In genomic region chr11:133137939-133138338, GRCh38 we compare ENCODE assay signal across 29 cellular contexts.
"Had no signal": no experiment of that assay in that cellular context is flagged by ENCODE, and none has a peak within 500 bp of the region (broad histone marks: within the 10 kb centered on the region; RNA-seq: fewer than 3 reads in every experiment).

No MANE protein-coding gene starts in this region.

- H3K36me3 ChIP-seq: brain microvascular endothelial cell, heart left ventricle, WERI-Rb-1 had no signal

- H3K27ac ChIP-seq: brain microvascular endothelial cell, heart left ventricle, WERI-Rb-1 had no signal

- H3K27me3 ChIP-seq: brain microvascular endothelial cell had no signal

- ATAC-seq: activated CD4-positive, CD25-positive, alpha-beta regulatory T cell treated with anti-CD3 and anti-CD28 coated beads, Interleukin-2, amount 50 U/mL, for 24 hours; activated CD8-positive, alpha-beta T cell treated with anti-CD3 and anti-CD28 coated beads for 36 hours; activated T-cell treated with anti-CD3 and anti-CD28 coated beads, Interleukin-2, amount 50 U/mL, for 4 hours; activated T-helper 17 cell treated with anti-CD3 and anti-CD28 coated beads, Interleukin-2, amount 50 U/mL, for 72 hours; esophagus mucosa; heart left ventricle; T-helper 17 cell had no signal

- FAIRE-seq: astrocyte, bronchial epithelial cell, colon, frontal cortex had no signal

- DNase-seq: activated B cell treated with CpG ODN at 0.5 μM for 24 hours; activated CD4-positive, alpha-beta T cell treated with anti-CD3 and anti-CD28 coated beads for 48 hours; activated CD4-positive, alpha-beta T cell treated with anti-CD3 and anti-CD28 coated beads, Interleukin-2, amount 50 U/mL, for 1 hour; activated CD4-positive, alpha-beta T cell treated with anti-CD3 and anti-CD28 coated beads, Interleukin-2, amount 50 U/mL, for 48 hours; activated CD8-positive, alpha-beta memory T cell treated with anti-CD3 and anti-CD28 coated beads for 24 hours; activated CD8-positive, alpha-beta T cell treated with anti-CD3 and anti-CD28 coated beads for 36 hours; activated effector memory CD4-positive, alpha-beta T cell treated with Interleukin-2 at 50 U/mL for 16 hours; activated gamma-delta T cell treated with Interleukin-2 at 50 U/mL for 16 hours; activated naive CD4-positive, alpha-beta T cell treated with anti-CD3 and anti-CD28 coated beads, Interleukin-2, amount 50 U/mL, for 16 hours; activated naive CD4-positive, alpha-beta T cell treated with Interleukin-2 at 50 U/mL for 16 hours; activated T-cell treated with anti-CD3 and anti-CD28 coated beads, Interleukin-2, amount 50 U/mL, for 4 hours; amniotic stem cell; brain microvascular endothelial cell; cortex of kidney; dermis blood vessel endothelial cell; effector CD8-positive, alpha-beta T cell; foreskin fibroblast; heart left ventricle; T-helper 1 cell; T-helper 17 cell; T1000; WERI-Rb-1 had no signal

- H3K4me3 ChIP-seq: heart left ventricle had no signal

- H3K9me3 ChIP-seq: heart left ventricle had no signal
